Comparison of ENCODE assay signal across 33 cellular contexts in the genomic region with DNA sequence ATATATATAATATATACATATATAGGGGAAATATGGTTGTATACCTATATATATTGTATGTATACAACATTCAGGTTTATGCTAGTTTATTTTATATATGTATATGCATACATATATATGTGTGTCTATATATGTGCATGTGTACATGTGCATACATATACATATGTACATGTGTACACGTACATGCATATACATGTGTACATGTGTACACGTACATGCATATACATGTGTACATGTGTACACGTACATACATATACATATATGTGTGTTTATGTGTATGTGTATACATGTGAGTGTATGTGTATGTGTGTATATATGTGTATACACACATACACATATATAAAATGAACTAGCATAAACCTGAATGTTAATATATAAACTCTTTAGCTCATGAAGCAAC.
"Had no signal": no experiment of that assay in that cellular context is flagged by ENCODE, and none has a peak within 500 bp of the region (broad histone marks: within the 10 kb centered on the region; RNA-seq: fewer than 3 reads in every experiment).

No MANE protein-coding gene starts in this region.

- ATAC-seq: activated CD8-positive, alpha-beta T cell treated with anti-CD3 and anti-CD28 coated beads for 36 hours; activated naive CD4-positive, alpha-beta T cell treated with anti-CD3 and anti-CD28 coated beads, Interleukin-2, amount 50 U/mL, for 72 hours; activated T-cell treated with anti-CD3 and anti-CD28 coated beads, Interleukin-2, amount 50 U/mL, for 4 hours; activated T-cell treated with anti-CD3 and anti-CD28 coated beads, Interleukin-2, amount 50 U/mL, for 72 hours; activated T-helper 17 cell treated with anti-CD3 and anti-CD28 coated beads, Interleukin-2, amount 50 U/mL, for 72 hours; body of pancreas had no signal

- H3K4me3 ChIP-seq: adrenal gland, body of pancreas, breast epithelium had no signal

- H3K9me3 ChIP-seq: adrenal gland, body of pancreas, breast epithelium had no signal

- DNase-seq: activated B cell treated with CpG ODN at 0.5 μM for 24 hours; activated CD4-positive, alpha-beta memory T cell treated with anti-CD3 and anti-CD28 coated beads for 36 hours; activated CD4-positive, alpha-beta T cell treated with anti-CD3 and anti-CD28 coated beads for 4 hours; activated CD4-positive, alpha-beta T cell treated with anti-CD3 and anti-CD28 coated beads, Interleukin-2, amount 10 ng/mL, durations not matched to agents 24 days and 14 days; activated CD4-positive, alpha-beta T cell treated with anti-CD3 and anti-CD28 coated beads, Interleukin-2, amount 50 U/mL, for 1 hour; activated CD4-positive, alpha-beta T cell treated with anti-CD3 and anti-CD28 coated beads, Interleukin-2, amount 50 U/mL, for 4 hours; activated CD4-positive, CD25-positive, alpha-beta regulatory T cell treated with anti-CD3 and anti-CD28 coated beads, Interleukin-2, amount 50 U/mL, for 72 hours; activated CD8-positive, alpha-beta memory T cell treated with anti-CD3 and anti-CD28 coated beads, Interleukin-2, amount 50 U/mL, for 4 hours; activated CD8-positive, alpha-beta T cell treated with anti-CD3 and anti-CD28 coated beads for 36 hours; activated effector memory CD4-positive, alpha-beta T cell treated with anti-CD3 and anti-CD28 coated beads, Interleukin-2, amount 50 U/mL, for 16 hours; activated gamma-delta T cell treated with Interleukin-2 at 50 U/mL for 16 hours; activated naive CD4-positive, alpha-beta T cell; activated naive CD4-positive, alpha-beta T cell treated with anti-CD3 and anti-CD28 coated beads for 36 hours; activated naive CD4-positive, alpha-beta T cell treated with anti-CD3 and anti-CD28 coated beads, Interleukin-2, amount 50 U/mL, for 16 hours; activated naive CD8-positive, alpha-beta T cell treated with anti-CD3 and anti-CD28 coated beads for 36 hours; activated T-cell treated with anti-CD3 and anti-CD28 coated beads for 4 hours; activated T-cell treated with anti-CD3 and anti-CD28 coated beads, Interleukin-2, amount 50 U/mL, for 1 hour; activated T-cell treated with anti-CD3 and anti-CD28 coated beads, Interleukin-2, amount 50 U/mL, for 4 hours; activated T-cell treated with anti-CD3 and anti-CD28 coated beads, Interleukin-2, amount 50 U/mL, for 72 hours; adrenal gland; amniotic stem cell; aorta; body of pancreas; brain microvascular endothelial cell; central memory CD4-positive, alpha-beta T cell; T-helper 2 cell; T-helper 9 cell had no signal

- H3K4me1 ChIP-seq: adrenal gland, body of pancreas, breast epithelium had no signal

- H3K27ac ChIP-seq: adrenal gland, body of pancreas, brain microvascular endothelial cell, breast epithelium, VCaP had no signal

- H3K36me3 ChIP-seq: brain microvascular endothelial cell, breast epithelium had no signal

- FAIRE-seq: astrocyte, TTC549 had no signal

- H3K27me3 ChIP-seq: adrenal gland, body of pancreas, brain microvascular endothelial cell, breast epithelium had no signal
